Comparison of ENCODE assay signal across 24 cellular contexts in the genomic region with DNA sequence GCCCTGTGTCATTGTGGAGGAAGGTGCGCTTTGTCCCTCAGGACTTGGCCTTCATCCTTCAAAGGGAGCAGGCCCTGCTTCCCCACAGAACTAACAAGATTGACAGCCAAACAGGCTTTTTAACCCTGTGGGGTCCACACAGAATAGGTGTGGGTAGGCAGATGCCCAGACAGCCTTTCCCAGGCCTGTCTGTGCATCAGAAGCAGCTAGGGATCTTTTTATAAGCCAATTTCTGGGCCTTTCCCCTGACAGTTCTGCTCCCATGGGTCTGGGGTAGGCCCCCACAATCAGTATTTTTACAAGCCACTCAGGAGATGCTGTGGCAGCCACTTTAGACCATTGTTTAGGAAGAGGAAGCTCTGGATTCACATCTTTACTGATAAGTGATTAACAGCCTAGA.
"Had no signal": no experiment of that assay in that cellular context is flagged by ENCODE, and none has a peak within 500 bp of the region (broad histone marks: within the 10 kb centered on the region; RNA-seq: fewer than 3 reads in every experiment).

No MANE protein-coding gene starts in this region.

- H3K4me1 ChIP-seq: colonic mucosa, foreskin keratinocyte, left lung, lower lobe of right lung had no signal

- H3K4me3 Mint-ChIP-seq: dendritic cell treated with granulocyte-macrophage colony-stimulating factor and Interleukin-4, amounts not matched to agents 40 ng/mL and 50 ng/mL, for 4 days; effector memory CD8-positive, alpha-beta T cell; endodermal cell; immature natural killer cell; mesothelial cell of epicardium had no signal

- H3K4me3 ChIP-seq: colonic mucosa, gastroesophageal sphincter, heart left ventricle, hepatocyte, left lung, lower lobe of right lung, mucosa of descending colon had no signal

- H3K79me2 ChIP-seq: hepatocyte had no signal

- ATAC-seq: effector memory CD8-positive, alpha-beta T cell; esophagus mucosa; foreskin keratinocyte; gastroesophageal sphincter; heart left ventricle; left colon; left lung; left ventricle myocardium superior; lower lobe of right lung; mucosa of descending colon had no signal

- H3K4me1 Mint-ChIP-seq: immature natural killer cell, mesothelial cell of epicardium had no signal

- H3K27ac ChIP-seq: colonic mucosa, epithelial cell of prostate, foreskin keratinocyte, gastroesophageal sphincter, heart left ventricle, hepatocyte, left lung, lower lobe of right lung had no signal

- H3K4me2 ChIP-seq: hepatocyte had no signal

- DNase-seq: colonic mucosa; cortex of kidney; effector CD8-positive, alpha-beta T cell; effector memory CD8-positive, alpha-beta T cell; endodermal cell; erythroblast; foreskin keratinocyte; heart left ventricle; hypothalamus; immature natural killer cell; kidney; kidney glomerular epithelial cell; left colon; left lung; left ventricle myocardium superior; lower lobe of right lung; mesenchymal stem cell; mucosa of descending colon had no signal

- H3K9me3 Mint-ChIP-seq: dendritic cell treated with granulocyte-macrophage colony-stimulating factor and Interleukin-4, amounts not matched to agents 40 ng/mL and 50 ng/mL, for 4 days; effector memory CD8-positive, alpha-beta T cell; immature natural killer cell; mesothelial cell of epicardium had no signal

- H3K36me3 ChIP-seq: colonic mucosa, gastroesophageal sphincter, heart left ventricle, left lung, lower lobe of right lung had no signal

- H3K9me3 ChIP-seq: colonic mucosa, gastroesophageal sphincter, left lung, lower lobe of right lung, mucosa of descending colon had no signal

- H2AFZ ChIP-seq: hepatocyte had no signal

- H3K27me3 ChIP-seq: colonic mucosa, foreskin keratinocyte, heart left ventricle, hepatocyte had no signal

- H3K27ac Mint-ChIP-seq: dendritic cell treated with granulocyte-macrophage colony-stimulating factor and Interleukin-4, amounts not matched to agents 40 ng/mL and 50 ng/mL, for 4 days; effector memory CD8-positive, alpha-beta T cell; endodermal cell; immature natural killer cell; mesothelial cell of epicardium had no signal

- H3K36me3 Mint-ChIP-seq: immature natural killer cell, mesothelial cell of epicardium had no signal
